In the genomic region with DNA sequence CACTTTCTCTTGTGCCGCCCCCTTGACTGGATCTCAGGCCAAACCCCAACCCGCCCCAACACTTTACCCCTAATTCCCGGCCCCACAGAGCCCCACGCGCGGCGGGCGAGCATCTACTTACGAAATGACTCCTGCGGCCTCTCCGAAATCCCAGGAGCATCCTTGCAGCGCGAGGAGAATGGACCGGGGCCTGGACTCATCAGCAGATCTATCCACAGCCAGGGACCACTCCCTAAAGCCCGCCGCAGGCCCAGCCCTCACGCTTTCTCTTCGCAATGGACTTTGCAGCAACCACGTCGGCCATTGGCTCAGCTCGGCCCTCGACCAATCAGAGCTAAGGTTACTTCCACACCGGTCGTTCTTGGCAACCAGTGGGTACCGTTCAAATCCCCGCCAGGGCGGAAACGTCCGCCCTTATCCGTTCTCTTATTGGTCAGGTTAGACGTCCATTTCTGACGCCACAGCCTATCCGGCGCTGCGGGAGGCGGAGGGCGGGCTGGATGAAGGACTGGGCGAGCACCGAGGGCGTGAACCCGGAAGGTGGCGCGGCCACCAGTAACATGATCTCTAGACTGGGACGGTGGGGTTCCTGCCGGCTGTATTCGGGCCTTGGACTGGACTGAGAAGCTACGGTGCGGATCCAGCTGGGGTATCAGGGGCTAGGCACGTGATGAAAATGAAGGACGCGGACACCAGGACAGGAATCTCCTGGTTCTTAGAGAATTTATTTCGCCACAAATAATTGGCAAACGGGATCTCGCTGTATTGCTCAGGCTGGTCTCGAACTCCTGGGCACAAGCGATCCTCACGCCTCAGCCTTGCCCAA, we compare ENCODE assay signal across 7 cellular contexts. TPM values are rescaled to one million over a fixed set of nuclear protein-coding genes. Genes with fewer than 3 reads are reported as not detected.
DNase-seq lines count a peak whose midpoint lies in the region; ATAC-seq and FAIRE-seq lines count a peak whose summit lies in the region.

A gene (minus strand): TSS at position 244 of the 826 bp plus-strand sequence. CDS start 84 bp downstream, at position 160.
A gene with protein sequence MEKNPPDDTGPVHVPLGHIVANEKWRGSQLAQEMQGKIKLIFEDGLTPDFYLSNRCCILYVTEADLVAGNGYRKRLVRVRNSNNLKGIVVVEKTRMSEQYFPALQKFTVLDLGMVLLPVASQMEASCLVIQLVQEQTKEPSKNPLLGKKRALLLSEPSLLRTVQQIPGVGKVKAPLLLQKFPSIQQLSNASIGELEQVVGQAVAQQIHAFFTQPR (plus strand): TSS at position 528 of the 826 bp plus-strand sequence. CDS start 955 bp downstream, outside the sequence.

- FAIRE-seq in GM18507 (lab: Jason Lieb, UNC): peak; percentile 99

- DNase-seq in GM18507 (ENCODE audit: extremely low spot score, insufficient read length, low read depth): peak; percentile 94
- DNase-seq in NCI-H1930 (lab: John Stamatoyannopoulos, UW): peak; percentile 99 to 100
- DNase-seq in T-helper 22 cell (ENCODE audit: low read depth): peak; percentile 97
- DNase-seq in astrocyte of the hippocampus (ENCODE audit: low read depth, low spot score): peak; percentile 100
- DNase-seq in hippocampal formation (lab: John Stamatoyannopoulos, UW): peak; percentile 99
- peak; percentile 98 for DNase-seq in renal cortical epithelial cell (ENCODE audit: low read depth)

- ATAC-seq in HG02973 (IDR thresholded peaks at IDR 0.05; ENCODE audit: unreplicated experiment): peak; percentile 95

RNA-seq across cellular contexts. Expression of the first gene that starts in this region (rescaled TPM):
- 8.7 and 22.4 TPM in 2 replicates for total RNA-seq in renal cortical epithelial cell

RNA-seq across cellular contexts. Expression of the second gene that starts in this region (rescaled TPM):
- 1.3 and 2.6 TPM in 2 replicates for total RNA-seq in renal cortical epithelial cell

Comparison
In these comparisons a context has a peak if more than half of its experiments do, and no peak if none do; other contexts are left out.
1. Peak in every context shown above with its lines: DNase-seq and ATAC-seq.